In genomic region chr10:78843495-78843894, GRCh38 we compare ENCODE assay signal across 19 cellular contexts.
"Had no signal": no experiment of that assay in that cellular context is flagged by ENCODE, and none has a peak within 500 bp of the region (broad histone marks: within the 10 kb centered on the region; RNA-seq: fewer than 3 reads in every experiment).

No MANE protein-coding gene starts in this region.

- H3K27me3 Mint-ChIP-seq: stimulated activated naive CD8-positive, alpha-beta T cell treated with anti-CD3 and anti-CD28 coated beads, Interleukin-15, amount 100 ng/mL, for 72 hours had no signal

- H3K36me3 ChIP-seq: neutrophil, sigmoid colon, tibial nerve, upper lobe of right lung, vagina had no signal

- H3K4me3 Mint-ChIP-seq: naive B cell; stimulated activated naive B cell treated with anti-CD40 and anti-IgM and Interleukin-4, amounts not matched to agents 10 μg/mL and 1 μg/mL and 100 μg/mL, for 72 hours; stimulated activated naive CD8-positive, alpha-beta T cell treated with anti-CD3 and anti-CD28 coated beads, Interleukin-15, amount 100 ng/mL, for 72 hours had no signal

- H3K27me3 ChIP-seq: hepatocyte, neutrophil, sigmoid colon, testis, tibial nerve, upper lobe of right lung, vagina had no signal

- H3K27ac Mint-ChIP-seq: naive B cell; stimulated activated naive B cell treated with anti-CD40 and anti-IgM and Interleukin-4, amounts not matched to agents 10 μg/mL and 1 μg/mL and 100 μg/mL, for 72 hours; stimulated activated naive CD8-positive, alpha-beta T cell treated with anti-CD3 and anti-CD28 coated beads, Interleukin-15, amount 100 ng/mL, for 72 hours had no signal

- H3K4me1 Mint-ChIP-seq: naive B cell; stimulated activated naive B cell treated with anti-CD40 and anti-IgM and Interleukin-4, amounts not matched to agents 10 μg/mL and 1 μg/mL and 100 μg/mL, for 72 hours; stimulated activated naive CD8-positive, alpha-beta T cell treated with anti-CD3 and anti-CD28 coated beads, Interleukin-15, amount 100 ng/mL, for 72 hours had no signal

- ATAC-seq: foreskin keratinocyte; left colon; stimulated activated naive B cell treated with anti-CD40 and anti-IgM and Interleukin-4, amounts not matched to agents 10 μg/mL and 1 μg/mL and 100 μg/mL, for 72 hours; stimulated activated naive CD8-positive, alpha-beta T cell treated with anti-CD3 and anti-CD28 coated beads, Interleukin-15, amount 100 ng/mL, for 72 hours; upper lobe of right lung had no signal

- H3K9me3 ChIP-seq: neutrophil, sigmoid colon, testis, upper lobe of right lung, vagina had no signal

- H3K4me3 ChIP-seq: hepatocyte, sigmoid colon, skin epidermis, testis, tibial nerve, upper lobe of right lung, vagina had no signal

- H3K4me1 ChIP-seq: foreskin keratinocyte, testis, upper lobe of right lung, vagina had no signal

- DNase-seq: dermis blood vessel endothelial cell; foreskin keratinocyte; kidney; left colon; mesendoderm; naive B cell; posterior cingulate gyrus; sigmoid colon; stimulated activated CD4-positive, alpha-beta T cell treated with anti-CD3 and anti-CD28 coated beads, Interleukin-2, amount 100 ng/mL, for 24 hours; stimulated activated CD4-positive, alpha-beta T cell treated with anti-CD3 and anti-CD28 coated beads, Interleukin-4, amount 100 ng/mL, for 4 hours; stimulated activated naive B cell treated with anti-CD40 and anti-IgM and Interleukin-4, amounts not matched to agents 10 μg/mL and 1 μg/mL and 100 μg/mL, for 72 hours; stimulated activated naive CD8-positive, alpha-beta T cell treated with anti-CD3 and anti-CD28 coated beads, Interleukin-15, amount 100 ng/mL, for 72 hours; testis; upper lobe of right lung had no signal
